11 cellular contexts compared by ENCODE assay signal in the genomic region with DNA sequence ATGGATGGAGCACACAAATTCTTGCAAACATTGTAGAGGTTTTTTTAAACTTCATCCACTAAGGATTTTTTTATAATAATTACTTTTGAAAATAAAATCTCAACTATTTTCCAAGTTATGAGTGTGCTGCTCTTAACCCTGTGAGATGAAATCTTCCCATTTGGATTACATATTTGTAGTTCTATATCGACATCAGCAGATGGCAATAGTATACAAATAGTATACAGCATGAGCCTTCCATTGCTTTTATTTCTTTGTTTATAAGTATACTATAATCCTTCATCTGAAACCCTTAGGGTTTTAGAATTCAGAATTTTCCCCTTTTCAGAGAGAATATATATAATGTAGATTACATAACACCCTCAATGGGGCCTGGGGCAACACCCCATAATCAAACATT.
A peak's percentile ranks its signal among the peaks of the same experiment; 100 is the strongest.
DNase-seq lines count a peak whose midpoint lies in the region; TF ChIP-seq lines count a peak whose summit lies in the region.
"Had no signal": no experiment of that assay in that cellular context is flagged by ENCODE, and none has a peak within 500 bp of the region (broad histone marks: within the 10 kb centered on the region; RNA-seq: fewer than 3 reads in every experiment).

No MANE protein-coding gene starts in this region.

- H3K4me1 ChIP-seq in DOHH2 (ENCODE audit: control insufficient read depth, low read length) (no peaks in the 10 kb centered on the region), PC-9 (replicated peaks; ENCODE audit: insufficient read depth) (no peaks in the 10 kb centered on the region)

- H3K27ac ChIP-seq in AG04450 (ENCODE audit: low read depth, low read length) (no peak overlapping the region), DOHH2 (ENCODE audit: low read depth, low read length) (no peak overlapping the region), PC-9 (no peak overlapping the region)

- H3K4me2 ChIP-seq in DOHH2 (ENCODE audit: low read length): no peak overlapping the region
- no peak overlapping the region for H3K4me2 ChIP-seq in PC-9

- H4K20me1 ChIP-seq in DOHH2 (ENCODE audit: control insufficient read depth, insufficient read depth, low read depth, low read length) (no peaks in the 10 kb centered on the region), PC-9 (ENCODE audit: insufficient read depth) (no peaks in the 10 kb centered on the region)

- H3K79me2 ChIP-seq in DOHH2 (ENCODE audit: control insufficient read depth, low read length) (no peaks in the 10 kb centered on the region), PC-9 (ENCODE audit: low read depth) (no peaks in the 10 kb centered on the region)

- POLR2A ChIA-PET in AG04450 (lab: Yijun Ruan, JAX) (no interaction called here), PC-9 (lab: Charles Lee; ENCODE audit: unreplicated experiment) (no interaction called here)

- H3K9me3 ChIP-seq in AG04450 (ENCODE audit: control insufficient read depth, insufficient read depth, low read length) (no peaks in the 10 kb centered on the region), DOHH2 (ENCODE audit: control insufficient read depth, insufficient read depth, low read length) (no peaks in the 10 kb centered on the region), PC-9 (ENCODE audit: insufficient read depth, low read depth) (no peaks in the 10 kb centered on the region)

- intact Hi-C loops in PC-9 (cut with micrococcal nuclease; ENCODE audit: unreplicated experiment): loop anchor here (1.0 kb wide), 1 partner anchor 73 kb away; no protein-coding TSS in a partner anchor

- no peak overlapping the region for H2AFZ ChIP-seq in PC-9

- H3K27me3 ChIP-seq in AG04450 (ENCODE audit: control insufficient read depth, insufficient read depth, low read length) (no peaks in the 10 kb centered on the region), DOHH2 (ENCODE audit: control insufficient read depth, low read length) (no peaks in the 10 kb centered on the region), PC-9 (ENCODE audit: insufficient read depth, low read depth) (no peaks in the 10 kb centered on the region)

- peaks cover 12% of the 10 kb centered on the region for H3K36me3 ChIP-seq in DOHH2 (ENCODE audit: control insufficient read depth, low read length)
- H3K36me3 ChIP-seq in PC-9 (ENCODE audit: low read depth): no peaks in the 10 kb centered on the region

- CTCF ChIA-PET in AG04450 (lab: Charles Lee) (interaction anchor here (1.0 to 1.5 kb wide), 4 partner anchors 37 to 106 kb away, joined by 3 to 4 read pairs (median 4); no protein-coding TSS in a partner anchor), PC-9 (lab: Charles Lee) (interaction anchor here (0.6 kb wide), 1 partner anchor 32 kb away, joined by 4 read pairs; no protein-coding TSS in a partner anchor)

- H3K4me3 ChIP-seq in AG04450 (ENCODE audit: low read depth, low read length): no peak overlapping the region
- H3K4me3 ChIP-seq in DOHH2 (ENCODE audit: low read length): no peak overlapping the region
- no peak overlapping the region for H3K4me3 ChIP-seq in PC-9

- no peaks in the 10 kb centered on the region; the same call in 1 of the 2 replicates for H3F3A ChIP-seq in DOHH2 (ENCODE audit: control insufficient read depth, insufficient read depth)
- peaks cover 14% of the 10 kb centered on the region; the same call in 1 of the 2 replicates for H3F3A ChIP-seq in PC-9 (ENCODE audit: insufficient read depth, low read depth)

- no TSS peak for BruUV-seq in PC-9 (replicated peaks; lab: Mats Ljungman, UMichigan)

- TF ChIP-seq CTCF in AG04450 (IDR thresholded peaks at IDR 0.05; ENCODE audit: low read depth, low read length) (peak; percentile 7; the same call in 1 of the 2 replicates), DOHH2 (IDR thresholded peaks at IDR 0.05; ENCODE audit: low read depth, low read length, poor library complexity, severe bottlenecking) (peak; percentile 11), PC-9 (conservative IDR thresholded peaks at IDR 0.05) (peak; percentile 49)

- H3K9me2 ChIP-seq in DOHH2 (replicated peaks; ENCODE audit: control insufficient read depth, low read length) (no peaks in the 10 kb centered on the region), PC-9 (ENCODE audit: insufficient read depth) (no peaks in the 10 kb centered on the region)

- no peak for DNase-seq in AG04450 (ENCODE audit: low read depth, low spot score)
- no peak for DNase-seq in PC-9
- peak; percentile 19 for DNase-seq in foreskin melanocyte
- DNase-seq in activated CD4-positive, alpha-beta T cell treated with anti-CD3 and anti-CD28 coated beads, Interleukin-2, amount 50 U/mL, for 1 hour: no peak
- no peak for DNase-seq in NCI-H446 (lab: John Stamatoyannopoulos, UW)
- DNase-seq in C1 segment of cervical spinal cord (lab: John Stamatoyannopoulos, UW): no peak
- no peak for DNase-seq in GOT3 (lab: John Stamatoyannopoulos, UW)
- DNase-seq: amniotic stem cell; effector memory CD8-positive, alpha-beta T cell; NCI-H146 had no signal
